Comparison of ENCODE assay signal across 8 cellular contexts in the genomic region with DNA sequence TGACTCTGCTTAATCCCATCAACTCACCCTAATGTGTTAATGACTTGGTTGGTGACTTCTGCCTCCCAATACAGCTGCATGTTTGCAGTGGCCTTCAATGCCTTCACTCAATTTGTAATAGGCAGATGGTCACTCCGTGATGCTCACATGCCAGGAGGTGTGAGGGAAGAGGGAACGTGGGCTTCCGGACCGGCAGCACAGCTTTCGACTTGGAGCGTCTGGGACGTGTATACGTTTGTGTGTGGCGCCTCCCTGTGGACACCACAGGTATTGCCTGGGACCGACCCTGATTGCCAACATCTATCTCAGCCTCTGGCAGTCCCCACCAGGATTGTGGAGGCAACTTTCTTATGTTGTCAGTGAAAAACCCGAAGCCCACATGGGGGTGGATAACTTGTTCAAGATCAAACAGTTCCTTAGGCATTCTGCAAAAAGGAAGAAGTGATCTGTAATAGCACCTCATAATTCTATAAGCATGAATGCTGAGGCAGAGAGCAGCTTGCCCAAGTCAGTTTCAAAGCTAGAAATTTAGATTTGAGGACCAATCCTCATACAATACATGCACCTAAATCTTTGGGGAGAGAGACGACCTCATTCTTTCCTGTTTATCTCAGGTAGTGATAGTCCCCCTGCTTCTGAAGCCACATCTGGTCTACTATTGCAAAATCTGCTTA. TPM values are rescaled to one million over a fixed set of nuclear protein-coding genes. Genes with fewer than 3 reads are reported as not detected.
DNase-seq lines count a peak whose midpoint lies in the region; ATAC-seq and TF ChIP-seq lines count a peak whose summit lies in the region.

No MANE protein-coding gene starts in this region.

- no peaks in the 10 kb centered on the region for H3K36me3 ChIP-seq in thoracic aorta

- CTCF ChIA-PET in activated CD8-positive, alpha-beta T cell treated with anti-CD3 and anti-CD28 coated beads for 36 hours (lab: Charles Lee) = interaction anchor here (0.6 to 2.8 kb wide), 27 partner anchors 10 to 222 kb away, joined by 3 to 17 read pairs (median 4); no protein-coding TSS in a partner anchor

- ATAC-seq in HG02759 (IDR thresholded peaks at IDR 0.05; ENCODE audit: unreplicated experiment) = peak; percentile 60
- peak; percentile 90 for ATAC-seq in activated CD8-positive, alpha-beta T cell treated with anti-CD3 and anti-CD28 coated beads for 36 hours
- ATAC-seq in natural killer cell = peak in 2 of 3 donors; percentile 55 to 67
- no peak for ATAC-seq in thoracic aorta (ENCODE audit: insufficient number of reproducible peaks, low FRiP score, low read depth)
- no peak for ATAC-seq in GM21526 (IDR thresholded peaks at IDR 0.05; ENCODE audit: low FRiP score, unreplicated experiment)

- DNase-seq in GDM1 (lab: John Stamatoyannopoulos, UW) = peak; percentile 42
- DNase-seq in NCI-H524 (lab: John Stamatoyannopoulos, UW) = peak; percentile 84 to 89
- peak; percentile 89 for DNase-seq in activated CD8-positive, alpha-beta T cell treated with anti-CD3 and anti-CD28 coated beads for 36 hours
- no peak for DNase-seq in epithelial cell of proximal tubule (ENCODE audit: low read depth)
- peak; percentile 42 for DNase-seq in natural killer cell
- DNase-seq in thoracic aorta (ENCODE audit: low spot score) = no peak

- H3K4me1 Mint-ChIP-seq in activated CD8-positive, alpha-beta T cell treated with anti-CD3 and anti-CD28 coated beads for 36 hours (ENCODE audit: low read depth) = peaks cover 4% of the 10 kb centered on the region
- peaks cover 0 to 5% of the 10 kb centered on the region in 2 donors for H3K4me1 Mint-ChIP-seq in natural killer cell

- no peak overlapping the region for H3K4me3 ChIP-seq in epithelial cell of proximal tubule (ENCODE audit: low read depth, low read length)
- no peak overlapping the region for H3K4me3 ChIP-seq in thoracic aorta

- no peak overlapping the region for H3K27ac ChIP-seq in thoracic aorta

- H3K27me3 Mint-ChIP-seq in activated CD8-positive, alpha-beta T cell treated with anti-CD3 and anti-CD28 coated beads for 36 hours = peaks cover 4% of the 10 kb centered on the region
- peaks cover 5% of the 10 kb centered on the region in 2 donors for H3K27me3 Mint-ChIP-seq in natural killer cell (ENCODE audit: low read depth in 2 of 2)

- no peaks in the 10 kb centered on the region for H3K9me3 Mint-ChIP-seq in activated CD8-positive, alpha-beta T cell treated with anti-CD3 and anti-CD28 coated beads for 36 hours
- H3K9me3 Mint-ChIP-seq in natural killer cell = no peaks in the 10 kb centered on the region

- TF ChIP-seq CTCF in activated CD8-positive, alpha-beta T cell treated with anti-CD3 and anti-CD28 coated beads for 36 hours (IDR thresholded peaks at IDR 0.05) = peak; percentile 92
- TF ChIP-seq CTCF in epithelial cell of proximal tubule (conservative IDR thresholded peaks at IDR 0.05; ENCODE audit: low read depth, low read length) (peak; percentile 94), natural killer cell (IDR thresholded peaks at IDR 0.05) (peak; percentile 50), thoracic aorta (IDR thresholded peaks at IDR 0.05) (peak; percentile 37)

- peaks cover 3% of the 10 kb centered on the region for H3K27me3 ChIP-seq in thoracic aorta (replicated peaks; ENCODE audit: insufficient read depth)

- intact Hi-C loops in activated CD8-positive, alpha-beta T cell treated with anti-CD3 and anti-CD28 coated beads for 36 hours (cut with micrococcal nuclease) = loop anchor here (10.0 kb wide), 1 partner anchor 205 kb away; no protein-coding TSS in a partner anchor
- intact Hi-C loops in natural killer cell (cut with micrococcal nuclease) = no loop called here

- no peaks in the 10 kb centered on the region for H3K36me3 Mint-ChIP-seq in activated CD8-positive, alpha-beta T cell treated with anti-CD3 and anti-CD28 coated beads for 36 hours (ENCODE audit: low read depth)
- H3K36me3 Mint-ChIP-seq in natural killer cell = no peaks in the 10 kb centered on the region

- no peak overlapping the region for H3K27ac Mint-ChIP-seq in activated CD8-positive, alpha-beta T cell treated with anti-CD3 and anti-CD28 coated beads for 36 hours
- H3K27ac Mint-ChIP-seq in natural killer cell = no peak overlapping the region

- no peaks in the 10 kb centered on the region for H3K9me3 ChIP-seq in thoracic aorta

- no peak overlapping the region for H3K4me3 Mint-ChIP-seq in activated CD8-positive, alpha-beta T cell treated with anti-CD3 and anti-CD28 coated beads for 36 hours
- no peak overlapping the region for H3K4me3 Mint-ChIP-seq in natural killer cell

- peaks cover 0 to 9% of the 10 kb centered on the region in 2 donors for H3K4me1 ChIP-seq in thoracic aorta (ENCODE audit: control insufficient read depth in 1 of 2, low read depth in 2 of 2)

- POLR2A ChIA-PET in activated CD8-positive, alpha-beta T cell treated with anti-CD3 and anti-CD28 coated beads for 36 hours (lab: Charles Lee) = interaction anchor here (0.6 to 1.3 kb wide), 4 partner anchors 16 to 220 kb away, joined by 3 to 4 read pairs (median 3); no protein-coding TSS in a partner anchor

RNA-seq across cellular contexts. Expression of gene MRPL46, which starts 16.9 kb away (rescaled TPM):
- total RNA-seq in activated CD8-positive, alpha-beta T cell treated with anti-CD3 and anti-CD28 coated beads for 36 hours = 10 to 100 TPM; 34.4 to 35.0 TPM
- total RNA-seq in epithelial cell of proximal tubule (30.4 and 34.7 TPM in 2 replicates), natural killer cell (10 to 100 TPM in 2 of 3 donors, 1 to 10 TPM in 1; 9.8 to 11.0 (median 10.2) TPM), thoracic aorta (10 to 100 TPM in 1 of 2 donors, 1 to 10 TPM in 1; 3.9 to 13.5 TPM)

RNA-seq across cellular contexts. Expression of gene MRPS11, which starts 17.2 kb away (rescaled TPM):
- 10 to 100 TPM; 54.3 to 55.4 TPM for total RNA-seq in activated CD8-positive, alpha-beta T cell treated with anti-CD3 and anti-CD28 coated beads for 36 hours
- total RNA-seq in epithelial cell of proximal tubule = 32.3 and 48.6 TPM in 2 replicates
- total RNA-seq in natural killer cell = 10 to 100 TPM; 17.0 to 27.6 (median 22.4) TPM
- 10 to 100 TPM in 1 of 2 donors, 1 to 10 TPM in 1; 8.5 to 37.9 TPM for total RNA-seq in thoracic aorta

Comparison
In these comparisons a context has a peak if more than half of its experiments do, and no peak if none do; other contexts are left out.
1. DNase-seq: peak in GDM1 (single experiment), NCI-H524 (2 of 2), activated CD8-positive, alpha-beta T cell treated with anti-CD3 and anti-CD28 coated beads for 36 hours (single experiment) and natural killer cell (single experiment); none in epithelial cell of proximal tubule (single experiment) and thoracic aorta (single experiment).
2. ATAC-seq: peak in HG02759 (single experiment), activated CD8-positive, alpha-beta T cell treated with anti-CD3 and anti-CD28 coated beads for 36 hours (single experiment) and natural killer cell (2 of 3); none in thoracic aorta (single experiment) and GM21526 (single experiment).
3. CTCF ChIP-seq: peak in every context shown above with its lines; median percentile 94 in epithelial cell of proximal tubule; 92 in activated CD8-positive, alpha-beta T cell treated with anti-CD3 and anti-CD28 coated beads for 36 hours; 50 in natural killer cell; 37 in thoracic aorta.